ENCODE assay signal across 1 cellular context in the genomic region with DNA sequence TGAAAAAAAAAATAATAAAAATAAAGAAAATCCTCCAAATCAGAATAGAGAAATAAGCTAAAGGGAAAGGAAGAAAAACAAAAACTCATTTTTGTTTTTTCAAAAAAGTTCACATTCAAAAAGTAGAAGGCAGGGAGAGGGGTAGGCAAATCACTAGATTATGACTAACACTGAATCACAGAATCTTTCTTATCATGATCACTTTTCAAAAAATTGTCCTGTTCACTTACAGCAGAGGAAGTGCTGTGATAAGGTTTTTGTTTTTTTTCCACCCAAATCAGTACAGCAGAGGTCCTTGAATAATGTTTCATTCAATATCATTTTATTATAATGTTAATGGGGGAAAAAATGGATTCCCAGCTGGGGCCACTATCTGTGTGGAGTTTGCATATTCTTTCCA.
TF ChIP-seq lines count a peak whose summit lies in the region.

No MANE protein-coding gene starts in this region.

TF ChIP-seq in GM23338, 12 proteins besides CTCF, POLR2A, EP300 and RAD21 (continued from another document):
- TF ChIP-seq, protein P1, sequence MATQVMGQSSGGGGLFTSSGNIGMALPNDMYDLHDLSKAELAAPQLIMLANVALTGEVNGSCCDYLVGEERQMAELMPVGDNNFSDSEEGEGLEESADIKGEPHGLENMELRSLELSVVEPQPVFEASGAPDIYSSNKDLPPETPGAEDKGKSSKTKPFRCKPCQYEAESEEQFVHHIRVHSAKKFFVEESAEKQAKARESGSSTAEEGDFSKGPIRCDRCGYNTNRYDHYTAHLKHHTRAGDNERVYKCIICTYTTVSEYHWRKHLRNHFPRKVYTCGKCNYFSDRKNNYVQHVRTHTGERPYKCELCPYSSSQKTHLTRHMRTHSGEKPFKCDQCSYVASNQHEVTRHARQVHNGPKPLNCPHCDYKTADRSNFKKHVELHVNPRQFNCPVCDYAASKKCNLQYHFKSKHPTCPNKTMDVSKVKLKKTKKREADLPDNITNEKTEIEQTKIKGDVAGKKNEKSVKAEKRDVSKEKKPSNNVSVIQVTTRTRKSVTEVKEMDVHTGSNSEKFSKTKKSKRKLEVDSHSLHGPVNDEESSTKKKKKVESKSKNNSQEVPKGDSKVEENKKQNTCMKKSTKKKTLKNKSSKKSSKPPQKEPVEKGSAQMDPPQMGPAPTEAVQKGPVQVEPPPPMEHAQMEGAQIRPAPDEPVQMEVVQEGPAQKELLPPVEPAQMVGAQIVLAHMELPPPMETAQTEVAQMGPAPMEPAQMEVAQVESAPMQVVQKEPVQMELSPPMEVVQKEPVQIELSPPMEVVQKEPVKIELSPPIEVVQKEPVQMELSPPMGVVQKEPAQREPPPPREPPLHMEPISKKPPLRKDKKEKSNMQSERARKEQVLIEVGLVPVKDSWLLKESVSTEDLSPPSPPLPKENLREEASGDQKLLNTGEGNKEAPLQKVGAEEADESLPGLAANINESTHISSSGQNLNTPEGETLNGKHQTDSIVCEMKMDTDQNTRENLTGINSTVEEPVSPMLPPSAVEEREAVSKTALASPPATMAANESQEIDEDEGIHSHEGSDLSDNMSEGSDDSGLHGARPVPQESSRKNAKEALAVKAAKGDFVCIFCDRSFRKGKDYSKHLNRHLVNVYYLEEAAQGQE (IDR thresholded peaks at IDR 0.05; ENCODE audit: unreplicated experiment) = no peak
- no peak for TF ChIP-seq ZNF114 (CRISPR knock-in tag; IDR thresholded peaks at IDR 0.05)
- TF ChIP-seq POLR2AphosphoS5 (IDR thresholded peaks at IDR 0.05; ENCODE audit: low read depth) = no peak
- TF ChIP-seq, protein P2, sequence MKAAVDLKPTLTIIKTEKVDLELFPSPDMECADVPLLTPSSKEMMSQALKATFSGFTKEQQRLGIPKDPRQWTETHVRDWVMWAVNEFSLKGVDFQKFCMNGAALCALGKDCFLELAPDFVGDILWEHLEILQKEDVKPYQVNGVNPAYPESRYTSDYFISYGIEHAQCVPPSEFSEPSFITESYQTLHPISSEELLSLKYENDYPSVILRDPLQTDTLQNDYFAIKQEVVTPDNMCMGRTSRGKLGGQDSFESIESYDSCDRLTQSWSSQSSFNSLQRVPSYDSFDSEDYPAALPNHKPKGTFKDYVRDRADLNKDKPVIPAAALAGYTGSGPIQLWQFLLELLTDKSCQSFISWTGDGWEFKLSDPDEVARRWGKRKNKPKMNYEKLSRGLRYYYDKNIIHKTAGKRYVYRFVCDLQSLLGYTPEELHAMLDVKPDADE (IDR thresholded peaks at IDR 0.05) = no peak
- TF ChIP-seq EZH2phosphoT487 (IDR thresholded peaks at IDR 0.05; ENCODE audit: unreplicated experiment) = no peak
- TF ChIP-seq CREB1 (CRISPR knock-in tag; IDR thresholded peaks at IDR 0.05; ENCODE audit: low read depth) = no peak
- no peak for TF ChIP-seq EZH2 (IDR thresholded peaks at IDR 0.05; ENCODE audit: low read depth, unreplicated experiment)
- TF ChIP-seq, protein P3, sequence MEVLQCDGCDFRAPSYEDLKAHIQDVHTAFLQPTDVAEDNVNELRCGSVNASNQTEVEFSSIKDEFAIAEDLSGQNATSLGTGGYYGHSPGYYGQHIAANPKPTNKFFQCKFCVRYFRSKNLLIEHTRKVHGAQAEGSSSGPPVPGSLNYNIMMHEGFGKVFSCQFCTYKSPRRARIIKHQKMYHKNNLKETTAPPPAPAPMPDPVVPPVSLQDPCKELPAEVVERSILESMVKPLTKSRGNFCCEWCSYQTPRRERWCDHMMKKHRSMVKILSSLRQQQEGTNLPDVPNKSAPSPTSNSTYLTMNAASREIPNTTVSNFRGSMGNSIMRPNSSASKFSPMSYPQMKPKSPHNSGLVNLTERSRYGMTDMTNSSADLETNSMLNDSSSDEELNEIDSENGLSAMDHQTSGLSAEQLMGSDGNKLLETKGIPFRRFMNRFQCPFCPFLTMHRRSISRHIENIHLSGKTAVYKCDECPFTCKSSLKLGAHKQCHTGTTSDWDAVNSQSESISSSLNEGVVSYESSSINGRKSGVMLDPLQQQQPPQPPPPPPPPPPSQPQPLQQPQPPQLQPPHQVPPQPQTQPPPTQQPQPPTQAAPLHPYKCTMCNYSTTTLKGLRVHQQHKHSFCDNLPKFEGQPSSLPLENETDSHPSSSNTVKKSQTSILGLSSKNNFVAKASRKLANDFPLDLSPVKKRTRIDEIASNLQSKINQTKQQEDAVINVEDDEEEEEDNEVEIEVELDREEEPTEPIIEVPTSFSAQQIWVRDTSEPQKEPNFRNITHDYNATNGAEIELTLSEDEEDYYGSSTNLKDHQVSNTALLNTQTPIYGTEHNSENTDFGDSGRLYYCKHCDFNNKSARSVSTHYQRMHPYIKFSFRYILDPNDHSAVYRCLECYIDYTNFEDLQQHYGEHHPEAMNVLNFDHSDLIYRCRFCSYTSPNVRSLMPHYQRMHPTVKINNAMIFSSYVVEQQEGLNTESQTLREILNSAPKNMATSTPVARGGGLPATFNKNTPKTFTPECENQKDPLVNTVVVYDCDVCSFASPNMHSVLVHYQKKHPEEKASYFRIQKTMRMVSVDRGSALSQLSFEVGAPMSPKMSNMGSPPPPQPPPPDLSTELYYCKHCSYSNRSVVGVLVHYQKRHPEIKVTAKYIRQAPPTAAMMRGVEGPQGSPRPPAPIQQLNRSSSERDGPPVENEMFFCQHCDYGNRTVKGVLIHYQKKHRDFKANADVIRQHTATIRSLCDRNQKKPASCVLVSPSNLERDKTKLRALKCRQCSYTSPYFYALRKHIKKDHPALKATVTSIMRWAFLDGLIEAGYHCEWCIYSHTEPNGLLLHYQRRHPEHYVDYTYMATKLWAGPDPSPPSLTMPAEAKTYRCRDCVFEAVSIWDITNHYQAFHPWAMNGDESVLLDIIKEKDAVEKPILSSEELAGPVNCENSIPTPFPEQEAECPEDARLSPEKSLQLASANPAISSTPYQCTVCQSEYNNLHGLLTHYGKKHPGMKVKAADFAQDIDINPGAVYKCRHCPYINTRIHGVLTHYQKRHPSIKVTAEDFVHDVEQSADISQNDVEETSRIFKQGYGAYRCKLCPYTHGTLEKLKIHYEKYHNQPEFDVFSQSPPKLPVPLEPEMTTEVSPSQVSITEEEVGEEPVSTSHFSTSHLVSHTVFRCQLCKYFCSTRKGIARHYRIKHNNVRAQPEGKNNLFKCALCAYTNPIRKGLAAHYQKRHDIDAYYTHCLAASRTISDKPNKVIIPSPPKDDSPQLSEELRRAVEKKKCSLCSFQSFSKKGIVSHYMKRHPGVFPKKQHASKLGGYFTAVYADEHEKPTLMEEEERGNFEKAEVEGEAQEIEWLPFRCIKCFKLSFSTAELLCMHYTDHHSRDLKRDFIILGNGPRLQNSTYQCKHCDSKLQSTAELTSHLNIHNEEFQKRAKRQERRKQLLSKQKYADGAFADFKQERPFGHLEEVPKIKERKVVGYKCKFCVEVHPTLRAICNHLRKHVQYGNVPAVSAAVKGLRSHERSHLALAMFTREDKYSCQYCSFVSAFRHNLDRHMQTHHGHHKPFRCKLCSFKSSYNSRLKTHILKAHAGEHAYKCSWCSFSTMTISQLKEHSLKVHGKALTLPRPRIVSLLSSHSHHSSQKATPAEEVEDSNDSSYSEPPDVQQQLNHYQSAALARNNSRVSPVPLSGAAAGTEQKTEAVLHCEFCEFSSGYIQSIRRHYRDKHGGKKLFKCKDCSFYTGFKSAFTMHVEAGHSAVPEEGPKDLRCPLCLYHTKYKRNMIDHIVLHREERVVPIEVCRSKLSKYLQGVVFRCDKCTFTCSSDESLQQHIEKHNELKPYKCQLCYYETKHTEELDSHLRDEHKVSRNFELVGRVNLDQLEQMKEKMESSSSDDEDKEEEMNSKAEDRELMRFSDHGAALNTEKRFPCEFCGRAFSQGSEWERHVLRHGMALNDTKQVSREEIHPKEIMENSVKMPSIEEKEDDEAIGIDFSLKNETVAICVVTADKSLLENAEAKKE (CRISPR knock-in tag; IDR thresholded peaks at IDR 0.05) = no peak
- no peak for TF ChIP-seq ZNF331 (CRISPR knock-in tag; IDR thresholded peaks at IDR 0.05; ENCODE audit: low read depth)
- TF ChIP-seq NANOG (IDR thresholded peaks at IDR 0.05; ENCODE audit: borderline replicate concordance) = no peak
